Comparison of ENCODE assay signal across 8 cellular contexts in the genomic region with DNA sequence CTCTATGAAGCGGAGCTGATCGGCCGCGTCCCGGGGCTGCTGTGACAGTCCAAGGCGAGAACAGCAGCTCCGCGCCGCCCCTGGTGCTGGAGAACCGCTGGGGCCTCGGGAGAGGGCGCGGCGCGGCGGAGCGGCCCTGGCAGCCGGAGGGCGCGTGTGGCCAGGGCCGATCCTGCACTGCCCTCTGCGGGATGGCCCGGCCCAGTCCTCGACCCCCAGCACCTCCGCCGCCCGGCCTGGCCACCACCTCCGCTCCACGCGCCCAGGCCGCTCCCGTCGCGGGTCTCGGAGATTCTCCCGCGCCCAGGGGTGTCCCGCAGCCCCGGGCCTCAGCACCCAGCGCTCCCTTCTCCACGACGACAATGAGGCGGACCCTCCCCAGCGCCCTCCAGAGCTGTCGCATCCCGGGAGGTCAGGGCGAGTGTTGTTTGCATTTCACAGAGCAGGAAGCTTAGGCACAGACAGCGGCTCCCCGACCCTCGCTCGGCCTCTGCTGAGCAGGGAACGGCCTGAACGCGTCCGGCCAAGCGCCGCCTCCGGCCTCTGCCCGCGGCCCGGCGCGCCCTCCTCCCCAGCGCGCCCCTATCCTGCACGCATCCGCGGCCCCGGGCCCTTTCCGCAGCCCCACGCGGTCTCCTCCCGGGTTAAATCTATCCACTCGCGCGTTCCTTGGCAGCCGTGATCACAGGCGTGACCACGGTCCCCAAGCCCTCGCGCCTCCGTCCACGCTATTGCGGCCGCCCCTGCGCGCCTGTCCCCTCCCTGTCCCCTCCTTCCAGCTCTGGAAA.
DNase-seq lines count a peak whose midpoint lies in the region; ATAC-seq, FAIRE-seq and TF ChIP-seq lines count a peak whose summit lies in the region.
"Had no signal": no experiment of that assay in that cellular context is flagged by ENCODE, and none has a peak within 500 bp of the region (broad histone marks: within the 10 kb centered on the region; RNA-seq: fewer than 3 reads in every experiment).

No MANE protein-coding gene starts in this region.

- H3K36me3 ChIP-seq in IMR-90 (ENCODE audit: control insufficient read depth, insufficient read depth, low read length): no peaks in the 10 kb centered on the region
- no peaks in the 10 kb centered on the region for H3K36me3 ChIP-seq in endothelial cell of umbilical vein (ENCODE audit: control insufficient read depth in 2 of 2, extremely low read depth in 1 of 2, insufficient read depth in 2 of 2, low read length in 2 of 2)
- H3K36me3 ChIP-seq in HepG2 (replicated peaks in 1 of 2; ENCODE audit: control insufficient read depth in 1 of 2, insufficient read depth in 2 of 2, low read length in 2 of 2): no peaks in the 10 kb centered on the region
- H3K36me3 ChIP-seq in tibial nerve: no peaks in the 10 kb centered on the region

- H2BK15ac ChIP-seq in IMR-90 (ENCODE audit: low read depth, low read length): no peak overlapping the region

- peak overlapping the region; percentile 53; the same call in 1 of the 2 replicates for H3K4me2 ChIP-seq in IMR-90 (ENCODE audit: low read depth, low read length)
- H3K4me2 ChIP-seq in endothelial cell of umbilical vein (ENCODE audit: insufficient read depth, low read length): no peak overlapping the region
- peak overlapping the region; percentile 27 for H3K4me2 ChIP-seq in HepG2 (ENCODE audit: low read depth, low read length)

- no peak overlapping the region for H2AK5ac ChIP-seq in IMR-90 (ENCODE audit: low read depth, low read length)

- H3K9me3 ChIP-seq in IMR-90 (ENCODE audit: control insufficient read depth, insufficient read depth, low read length) (peaks cover 1% of the 10 kb centered on the region), endothelial cell of umbilical vein (replicated peaks; ENCODE audit: control insufficient read depth, insufficient read depth, low read length) (no peaks in the 10 kb centered on the region), HepG2 (ENCODE audit: low read length) (no peaks in the 10 kb centered on the region), tibial nerve (peaks cover 0 to 14% (median under 1%) of the 10 kb centered on the region in 4 donors)

- no peak for TF ChIP-seq POLR2A in IMR-90 (IDR thresholded peaks at IDR 0.05; ENCODE audit: low read depth, low read length)
- TF ChIP-seq POLR2A in endothelial cell of umbilical vein (IDR thresholded peaks at IDR 0.05; ENCODE audit: low read depth, low read length): no peak
- no peak for TF ChIP-seq POLR2A in HepG2 (IDR thresholded peaks at IDR 0.05; ENCODE audit: insufficient read depth in 1 of 2, low read depth in 2 of 2, low read length in 2 of 2)
- no peak for TF ChIP-seq POLR2A in tibial nerve (IDR thresholded peaks at IDR 0.05)

- in situ Hi-C loops in IMR-90 (cut with MboI; ENCODE audit: low sequenced_read_pairs): loop anchor here (10.0 kb wide), 1 partner anchor 223 kb away; no protein-coding TSS in a partner anchor
- in situ Hi-C loops in HepG2 (cut with HindIII; ENCODE audit: extremely low pct_ligation_motif_present, low pct_unique_long_range_greater_than_20kb): loop anchor here (5.0 kb wide), 1 partner anchor 290 kb away; no protein-coding TSS in a partner anchor

- DNase-seq in IMR-90 (no peak), endothelial cell of umbilical vein (ENCODE audit: low read depth, low spot score) (no peak), HepG2 (ENCODE audit: low spot score) (no peak), tibial nerve (ENCODE audit: low spot score in 2 of 2) (no peak), ureter (ENCODE audit: low spot score) (no peak)

- H3K9ac ChIP-seq in IMR-90 (ENCODE audit: low read depth, low read length): no peak overlapping the region
- no peak overlapping the region for H3K9ac ChIP-seq in endothelial cell of umbilical vein (replicated peaks; ENCODE audit: extremely low read depth, insufficient read depth, low read length)
- H3K9ac ChIP-seq in HepG2 (ENCODE audit: insufficient read depth, low read depth, low read length): 0 out of 2 replicates have a peak overlapping the region, but pooled peaks have one; percentile 8

- 5% methylated on average over 58 of the region's 87 CpGs; no CpG with 5 or more reads in 1 of the 2 experiments for WGBS in IMR-90 (ENCODE audit: extremely low coverage in 2 of 2, insufficient read length in 1 of 2), 2 experiments
- WGBS in HepG2 (ENCODE audit: low lambda C conversion rate): 47% methylated on average over 34 of the region's 87 CpGs
- 4 to 7% methylated on average over 15 to 70 of the region's 87 CpGs for WGBS in tibial nerve, 2 donors

- H3K79me1 ChIP-seq in IMR-90 (ENCODE audit: low read depth in 1 of 2, low read length in 2 of 2): no peaks in the 10 kb centered on the region

- POLR2A ChIA-PET in IMR-90 (lab: Charles Lee; ENCODE audit: unreplicated experiment) (no interaction called here), endothelial cell of umbilical vein (lab: Charles Lee) (no interaction called here), HepG2 (lab: Yijun Ruan, JAX) (no interaction called here)

- H3K14ac ChIP-seq in IMR-90 (replicated peaks; ENCODE audit: low read depth, low read length): no peak overlapping the region

- no peak overlapping the region for H2BK120ac ChIP-seq in IMR-90 (ENCODE audit: low read depth, low read length)

- no peak overlapping the region for H4K8ac ChIP-seq in IMR-90 (ENCODE audit: low read depth in 2 of 2, low read length in 2 of 2)

- H3K27me3 ChIP-seq in IMR-90 (ENCODE audit: control insufficient read depth, insufficient read depth, low read length): peaks cover 46% of the 10 kb centered on the region
- H3K27me3 ChIP-seq in endothelial cell of umbilical vein (ENCODE audit: control insufficient read depth in 2 of 2, insufficient read depth in 2 of 2, low read length in 2 of 2): peaks cover 28 to 58% of the 10 kb centered on the region in 2 experiments
- H3K27me3 ChIP-seq in HepG2 (ENCODE audit: control insufficient read depth in 1 of 2, insufficient read depth in 2 of 2, low read length in 2 of 2): peaks cover 1 to 23% of the 10 kb centered on the region in 2 experiments; a peak in 3 of 5 replicates
- peaks cover 0 to 45% of the 10 kb centered on the region in 2 donors for H3K27me3 ChIP-seq in tibial nerve

- no peak overlapping the region for H3K4ac ChIP-seq in IMR-90 (ENCODE audit: low read depth, low read length)

- H3K27ac ChIP-seq in IMR-90 (ENCODE audit: insufficient read depth, low read length): no peak overlapping the region
- no peak overlapping the region for H3K27ac ChIP-seq in endothelial cell of umbilical vein (ENCODE audit: insufficient read depth, low read depth, low read length)
- H3K27ac ChIP-seq in HepG2 (ENCODE audit: extremely low read length, insufficient read depth, low read length): no peak overlapping the region
- H3K27ac ChIP-seq in tibial nerve: no peak overlapping the region

- no peak overlapping the region for H4K91ac ChIP-seq in IMR-90 (ENCODE audit: insufficient read depth, low read depth, low read length)

- H4K20me1 ChIP-seq in IMR-90 (ENCODE audit: insufficient read depth, low read length) (peaks cover 25% of the 10 kb centered on the region), endothelial cell of umbilical vein (replicated peaks; ENCODE audit: control insufficient read depth, extremely low read depth, insufficient read depth, low read length) (no peaks in the 10 kb centered on the region), HepG2 (ENCODE audit: insufficient read depth, low read length) (peaks cover 5% of the 10 kb centered on the region; the same call in 1 of the 2 replicates)

- H3K79me2 ChIP-seq in endothelial cell of umbilical vein (ENCODE audit: control insufficient read depth, insufficient read depth, low read length) (no peaks in the 10 kb centered on the region), HepG2 (ENCODE audit: insufficient read depth, low read length) (no peaks in the 10 kb centered on the region)

- peak; percentile 88 for ATAC-seq in IMR-90 (ENCODE audit: low read depth)
- peak; percentile 71 for ATAC-seq in HepG2
- no peak for ATAC-seq in GM18858 (IDR thresholded peaks at IDR 0.05; ENCODE audit: unreplicated experiment)
- no peak for ATAC-seq in GM19328 (IDR thresholded peaks at IDR 0.05; ENCODE audit: unreplicated experiment)
- ATAC-seq: Panc1 had no signal

- H3K9me1 ChIP-seq in IMR-90 (ENCODE audit: insufficient read depth, low read length): no peaks in the 10 kb centered on the region
- no peaks in the 10 kb centered on the region for H3K9me1 ChIP-seq in endothelial cell of umbilical vein (replicated peaks; ENCODE audit: control insufficient read depth, extremely low read depth, insufficient read depth, low read length)

- H3K4me3 ChIP-seq in IMR-90 (ENCODE audit: insufficient read depth, low read depth, low read length): peak overlapping the region; percentile 9; the same call in 1 of the 2 replicates
- H3K4me3 ChIP-seq in endothelial cell of umbilical vein (replicated peaks in 1 of 3; ENCODE audit: insufficient read depth in 1 of 3, low read depth in 1 of 3, low read length in 3 of 3): no peak overlapping the region
- H3K4me3 ChIP-seq in HepG2 (replicated peaks in 1 of 3; ENCODE audit: insufficient read depth in 1 of 3, low read depth in 2 of 3, low read length in 3 of 3): no peak overlapping the region
- H3K4me3 ChIP-seq in tibial nerve: peak overlapping the region in 1 of 4 donors; percentile 39

- no peak overlapping the region for H3K23ac ChIP-seq in IMR-90 (ENCODE audit: low read depth, low read length)

- H2AFZ ChIP-seq in IMR-90 (replicated peaks; ENCODE audit: low read length, poor library complexity): peak overlapping the region; percentile 69
- H2AFZ ChIP-seq in endothelial cell of umbilical vein (ENCODE audit: low read depth, low read length): no peak overlapping the region
- H2AFZ ChIP-seq in HepG2 (ENCODE audit: low read length): no peak overlapping the region

- dilution Hi-C loops in IMR-90 (cut with HindIII; ENCODE audit: low sequenced_read_pairs, unreplicated experiment): no loop called here
- dilution Hi-C loops in endothelial cell of umbilical vein (cut with MboI; ENCODE audit: extremely low pct_ligation_motif_present, low sequenced_read_pairs): no loop called here

- H2AK9ac ChIP-seq in IMR-90 (replicated peaks; ENCODE audit: low read depth, low read length, poor library complexity): peak overlapping the region; percentile 23

- no peak overlapping the region for H2BK5ac ChIP-seq in IMR-90 (ENCODE audit: low read depth, low read length, poor library complexity, severe bottlenecking)

- no peak overlapping the region for H3K56ac ChIP-seq in IMR-90 (ENCODE audit: extremely low read depth, insufficient read depth, low read length)

- no peak overlapping the region for H4K5ac ChIP-seq in IMR-90 (ENCODE audit: low read depth, low read length)

- TF ChIP-seq RAD21 in IMR-90 (IDR thresholded peaks at IDR 0.05; ENCODE audit: low read length) (peak; percentile 54), HepG2 (CRISPR knock-in tag; IDR thresholded peaks at IDR 0.05) (peak; percentile 56)

- no peaks in the 10 kb centered on the region; the same call in 1 of the 2 replicates for H3K4me1 ChIP-seq in IMR-90 (ENCODE audit: control insufficient read depth, insufficient read depth, low read length)
- H3K4me1 ChIP-seq in endothelial cell of umbilical vein (ENCODE audit: control insufficient read depth, extremely low read depth, insufficient read depth, low read length): no peaks in the 10 kb centered on the region
- no peaks in the 10 kb centered on the region for H3K4me1 ChIP-seq in HepG2 (ENCODE audit: insufficient read depth, low read length)
- H3K4me1 ChIP-seq in tibial nerve: peaks cover 0 to 36% (median 14%) of the 10 kb centered on the region in 4 donors

- no peak overlapping the region for H2BK20ac ChIP-seq in IMR-90 (ENCODE audit: low read depth, low read length)

- H3K18ac ChIP-seq in IMR-90 (ENCODE audit: low read depth, low read length): no peak overlapping the region

- no peak for TF ChIP-seq EP300 in HepG2 (IDR thresholded peaks at IDR 0.05; ENCODE audit: low read depth in 2 of 2, low read length in 2 of 2)
- no peak for TF ChIP-seq EP300 in HepG2 (CRISPR knock-in tag; IDR thresholded peaks at IDR 0.05; ENCODE audit: borderline replicate concordance)
- TF ChIP-seq EP300 in tibial nerve (IDR thresholded peaks at IDR 0.05): no peak

- CTCF ChIA-PET in IMR-90 (lab: Yijun Ruan, JAX) (interaction anchor here (0.6 kb wide), 2 partner anchors 8 to 218 kb away, joined by 3 read pairs; no protein-coding TSS in a partner anchor), endothelial cell of umbilical vein (lab: Charles Lee) (interaction anchor here (1.1 to 1.2 kb wide), 2 partner anchors 110 to 224 kb away, joined by 4 read pairs; no protein-coding TSS in a partner anchor), HepG2 (lab: Yijun Ruan, JAX; ENCODE audit: low intra/inter-chr PET ratio, low total read pairs) (no interaction called here)

- no peak for FAIRE-seq in endothelial cell of umbilical vein (lab: Jason Lieb, UNC)
- no peak for FAIRE-seq in HepG2 (lab: Jason Lieb, UNC)

- TF ChIP-seq CTCF in IMR-90 (conservative IDR thresholded peaks at IDR 0.05; ENCODE audit: low read depth, low read length): peak; percentile 40
- peak; percentile 19 to 20 for TF ChIP-seq CTCF in endothelial cell of umbilical vein (IDR thresholded peaks at IDR 0.05; ENCODE audit: extremely low read depth in 1 of 2, insufficient read depth in 1 of 2, low read depth in 1 of 2, low read length in 2 of 2)
- TF ChIP-seq CTCF in HepG2 (CRISPR knock-in tag; IDR thresholded peaks at IDR 0.05): peak; percentile 53
- TF ChIP-seq CTCF in tibial nerve (IDR thresholded peaks at IDR 0.05): peak in 3 of 5 experiments; percentile 14 to 56 (median 19)

- BruUV-seq in IMR-90 (replicated peaks; lab: Mats Ljungman, UMichigan) (no TSS peak), endothelial cell of umbilical vein (replicated peaks; lab: Mats Ljungman, UMichigan) (no TSS peak), HepG2 (replicated peaks; lab: Mats Ljungman, UMichigan) (no TSS peak)

- intact Hi-C loops in IMR-90 (cut with micrococcal nuclease) (no loop called here), endothelial cell of umbilical vein (cut with micrococcal nuclease) (no loop called here), HepG2 (cut with micrococcal nuclease; ENCODE audit: unreplicated experiment) (loop anchor here (10.0 kb wide), 1 partner anchor 223 kb away; no protein-coding TSS in a partner anchor)

Comparison
In these comparisons a context has a peak if more than half of its experiments do, and no peak if none do; other contexts are left out.
1. ATAC-seq: peak in IMR-90 (single experiment) and HepG2 (single experiment); none in GM18858 (single experiment) and GM19328 (single experiment).
2. Peak in every context shown above with its lines, with median percentiles within 50 percentile points of each other: CTCF ChIP-seq.